In the genomic region with DNA sequence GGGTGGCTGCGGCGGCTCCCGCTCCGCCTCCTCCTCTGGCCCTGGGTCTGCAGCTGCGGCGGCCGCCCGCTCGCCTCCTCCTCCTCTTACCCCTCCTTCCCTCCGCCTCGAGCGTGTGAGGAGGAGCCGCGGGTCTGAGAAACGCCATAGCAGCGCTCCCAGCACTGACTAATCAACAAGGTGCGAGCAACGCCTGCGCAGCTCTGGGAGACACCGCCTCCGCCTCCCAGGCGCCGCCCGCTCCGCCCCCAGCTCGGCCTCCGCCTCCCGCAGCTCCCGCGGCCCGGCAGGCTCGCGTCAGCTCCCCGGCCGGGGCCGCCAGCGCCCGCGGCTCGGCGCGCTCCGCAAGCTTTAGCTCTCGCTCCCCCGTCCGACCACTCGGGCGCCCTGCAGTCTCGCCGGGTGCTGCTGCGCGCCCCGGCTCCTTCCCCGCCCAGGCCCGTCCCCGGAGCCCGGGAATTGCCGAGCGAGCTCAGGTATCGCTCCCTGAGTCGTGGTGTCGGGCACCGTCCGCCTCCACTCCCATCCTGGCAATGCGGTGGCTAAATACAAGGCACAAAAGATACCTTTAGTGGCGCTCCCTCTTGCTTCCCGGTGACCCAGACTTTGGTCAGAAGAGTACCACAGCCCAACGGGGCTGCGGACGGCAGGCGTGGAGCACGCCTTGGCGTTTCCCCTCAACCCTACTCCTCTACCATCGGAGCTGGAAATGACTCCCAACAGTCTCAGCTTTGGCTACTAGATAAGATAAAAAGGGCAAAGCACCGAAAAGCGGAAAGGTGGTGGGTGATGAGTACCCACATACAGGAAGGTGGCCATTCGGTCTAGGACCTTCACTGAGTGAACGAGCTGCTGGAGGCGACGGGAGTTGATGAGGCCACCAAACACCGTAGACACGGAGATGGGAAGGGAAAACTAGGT, we compare ENCODE assay signal across 8 cellular contexts. TPM values are rescaled to one million over a fixed set of nuclear protein-coding genes. Genes with fewer than 3 reads are reported as not detected.
DNase-seq lines count a peak whose midpoint lies in the region; ATAC-seq and TF ChIP-seq lines count a peak whose summit lies in the region.

A gene (minus strand): TSS at position 170 of the 921 bp plus-strand sequence. CDS start 454 bp downstream, outside the sequence.

- peaks cover 23% of the 10 kb centered on the region for H3K4me1 Mint-ChIP-seq in endodermal cell

- 1 to 2% methylated on average over 22 to 82 of the region's 82 CpGs for WGBS in endodermal cell (ENCODE audit: insufficient coverage in 1 of 2, insufficient read length in 1 of 2), 2 experiments
- WGBS in mesodermal cell (ENCODE audit: insufficient coverage in 2 of 2), 2 experiments, result 1% methylated on average over 54 to 57 of the region's 82 CpGs

- H3K27me3 ChIP-seq in endodermal cell (ENCODE audit: control insufficient read depth, insufficient read depth, low read length, poor library complexity, severe bottlenecking), result peaks cover 16% of the 10 kb centered on the region

- peak within 1 kb of the TSS; percentile 90 for H3K4me3 ChIP-seq in endodermal cell (ENCODE audit: low read length)
- H3K4me3 ChIP-seq in mesodermal cell (ENCODE audit: extremely low read depth, insufficient read depth, low read length, poor library complexity, severe bottlenecking), result peak within 1 kb of the TSS; percentile 61

- H3K27me3 Mint-ChIP-seq in endodermal cell (ENCODE audit: insufficient read depth), result peaks cover 15% of the 10 kb centered on the region

- peak within 1 kb of the TSS; percentile 75 for H3K4me3 Mint-ChIP-seq in endodermal cell

- TF ChIP-seq CTCF in endodermal cell (conservative IDR thresholded peaks at IDR 0.05), result peak; percentile 72

- peaks cover 11% of the 10 kb centered on the region for H3K4me1 ChIP-seq in endodermal cell (ENCODE audit: control insufficient read depth, insufficient read depth, low read length)
- H3K4me1 ChIP-seq in mesodermal cell (ENCODE audit: control insufficient read depth, insufficient read depth, low read length, poor library complexity, severe bottlenecking), result no peaks in the 10 kb centered on the region

- peak; percentile 97 for ATAC-seq in GM21367 (IDR thresholded peaks at IDR 0.05; ENCODE audit: unreplicated experiment)

- H3K36me3 Mint-ChIP-seq in endodermal cell (ENCODE audit: low read depth), result no peaks in the 10 kb centered on the region

- DNase-seq in COR-L47 (lab: John Stamatoyannopoulos, UW), result peak; percentile 99
- DNase-seq in HT1080 (ENCODE audit: low read depth), result peak; percentile 95
- peak; percentile 90 for DNase-seq in NOMO-1 treated with dmso at 0.1 percent for 144 hours (lab: John Stamatoyannopoulos, UW; ENCODE audit: unreplicated experiment)
- peak; percentile 36 for DNase-seq in activated CD8-positive, alpha-beta memory T cell treated with anti-CD3 and anti-CD28 coated beads, Interleukin-2, amount 50 U/mL, for 24 hours (ENCODE audit: extremely low read depth)
- DNase-seq in endodermal cell, result peak; percentile 97
- DNase-seq in stimulated activated CD8-positive, alpha-beta memory T cell treated with anti-CD3 and anti-CD28 coated beads, Interleukin-15, amount 100 ng/mL, for 4 hours (ENCODE audit: low read depth in 2 of 2), result peak; percentile 57 to 65

- H3K9me3 Mint-ChIP-seq in endodermal cell, result no peaks in the 10 kb centered on the region

- no peaks in the 10 kb centered on the region for H3K9me3 ChIP-seq in endodermal cell (ENCODE audit: control insufficient read depth, low read length)
- no peaks in the 10 kb centered on the region for H3K9me3 ChIP-seq in mesodermal cell (ENCODE audit: control insufficient read depth, low read length)

- peak within 1 kb of the TSS; percentile 49 for H3K9ac ChIP-seq in endodermal cell (ENCODE audit: extremely low read depth, low read length, poor library complexity, severe bottlenecking)

- H3K27ac Mint-ChIP-seq in endodermal cell, result peak within 1 kb of the TSS; percentile 90

- H3K36me3 ChIP-seq in endodermal cell (ENCODE audit: control insufficient read depth, insufficient read depth, low read length), result no peaks in the 10 kb centered on the region
- H3K36me3 ChIP-seq in mesodermal cell (ENCODE audit: control insufficient read depth, insufficient read depth, low read length), result no peaks in the 10 kb centered on the region

- H3K27ac ChIP-seq in endodermal cell (ENCODE audit: low read depth, low read length), result no peak within 1 kb of the TSS
- H3K27ac ChIP-seq in mesodermal cell (ENCODE audit: low read depth, low read length, severe bottlenecking), result peak within 1 kb of the TSS; percentile 64

RNA-seq across cellular contexts. Expression of the gene that starts here (rescaled TPM):
- total RNA-seq in HT1080 (2014; rRNA removed; shearing (Covaris generic)), result 1.0 and 2.8 TPM in 2 replicates
- polyA plus RNA-seq in HT1080 (2015; cell fraction: cytosol; rRNA removed), result 1.8 and 2.0 TPM in 2 replicates
- polyA plus RNA-seq in HT1080 (2015; cell fraction: nucleus; rRNA removed), result 1.4 and 1.5 TPM in 2 replicates
- 1 to 10 TPM; 9.2 to 9.4 TPM for total RNA-seq in endodermal cell
- 4.7 TPM for polyA plus RNA-seq in endodermal cell (2013, experiment 1 of 2)
- 5.0 TPM for polyA plus RNA-seq in endodermal cell (2013, experiment 2 of 2)
- polyA plus RNA-seq in mesodermal cell (2013, experiment 1 of 2), result 7.8 TPM
- 6.2 TPM for polyA plus RNA-seq in mesodermal cell (2013, experiment 2 of 2)

Comparison
In these comparisons a context has a peak if more than half of its experiments do, and no peak if none do; other contexts are left out.
1. DNase-seq: peak in every context shown above with its lines; median percentile 99 in COR-L47; 97 in endodermal cell; 95 in HT1080; 90 in NOMO-1 treated with dmso at 0.1 percent for 144 hours; 61 in stimulated activated CD8-positive, alpha-beta memory T cell treated with anti-CD3 and anti-CD28 coated beads, Interleukin-15, amount 100 ng/mL, for 4 hours; 36 in activated CD8-positive, alpha-beta memory T cell treated with anti-CD3 and anti-CD28 coated beads, Interleukin-2, amount 50 U/mL, for 24 hours.